Comparison of ENCODE assay signal across 19 cellular contexts in genomic region chr7:117283371-117283770, GRCh38. TPM values are rescaled to one million over a fixed set of nuclear protein-coding genes. Genes with fewer than 3 reads are reported as not detected.
A peak's percentile ranks its signal among the peaks of the same experiment; 100 is the strongest.
DNase-seq lines count a peak whose midpoint lies in the region; ATAC-seq and TF ChIP-seq lines count a peak whose summit lies in the region.
"Had no signal": no experiment of that assay in that cellular context is flagged by ENCODE, and none has a peak within 500 bp of the region (broad histone marks: within the 10 kb centered on the region; RNA-seq: fewer than 3 reads in every experiment).

No MANE protein-coding gene starts in this region.

- H3K36me3 ChIP-seq in PC-3 (ENCODE audit: low read depth, low read length) = no peaks in the 10 kb centered on the region
- H3K36me3 ChIP-seq in kidney epithelial cell (ENCODE audit: control insufficient read depth, insufficient read depth, low read length) = no peaks in the 10 kb centered on the region
- H3K36me3 ChIP-seq: ascending aorta; BLaER1 treated with 17β-estradiol and CSF1 and Interleukin-3, amounts not matched to agents 10 nM and 100 nM; left ventricle myocardium inferior had no signal

- no TSS peak for BruUV-seq in PC-3 (replicated peaks; lab: Mats Ljungman, UMichigan)

- H3K9me3 ChIP-seq in PC-3 (ENCODE audit: low read length) = no peaks in the 10 kb centered on the region
- H3K9me3 ChIP-seq: ascending aorta; BLaER1 treated with 17β-estradiol and CSF1 and Interleukin-3, amounts not matched to agents 10 nM and 100 nM; left ventricle myocardium inferior; psoas muscle had no signal

- ATAC-seq in PC-3 = no peak
- ATAC-seq in activated T-helper 17 cell treated with anti-CD3 and anti-CD28 coated beads, Interleukin-2, amount 50 U/mL, for 72 hours (replicated peaks) = no peak
- ATAC-seq in HG02973 (IDR thresholded peaks at IDR 0.05; ENCODE audit: unreplicated experiment) = no peak
- ATAC-seq: psoas muscle had no signal

- intact Hi-C loops in PC-3 (cut with micrococcal nuclease) = no loop called here

- POLR2A ChIA-PET in PC-3 (lab: Charles Lee; ENCODE audit: unreplicated experiment) = no interaction called here

- no peak overlapping the region for H3K27ac Mint-ChIP-seq in activated T-helper 17 cell treated with anti-CD3 and anti-CD28 coated beads, Interleukin-2, amount 50 U/mL, for 72 hours
- H3K27ac Mint-ChIP-seq: activated CD4-positive, alpha-beta memory T cell treated with anti-CD3 and anti-CD28 coated beads, Interleukin-2, amount 10 ng/mL, durations not matched to agents 7 days and 5 days; IgD-negative memory B cell; naive B cell had no signal

- no peaks in the 10 kb centered on the region for H3K9me2 ChIP-seq in PC-3 (replicated peaks; ENCODE audit: low read length)

- no peak overlapping the region for H3K9ac ChIP-seq in PC-3 (ENCODE audit: low read length)
- H3K9ac ChIP-seq: BLaER1 treated with 17β-estradiol and CSF1 and Interleukin-3, amounts not matched to agents 10 nM and 100 nM had no signal

- no peak overlapping the region for H3K4me3 Mint-ChIP-seq in activated T-helper 17 cell treated with anti-CD3 and anti-CD28 coated beads, Interleukin-2, amount 50 U/mL, for 72 hours
- H3K4me3 Mint-ChIP-seq: activated CD4-positive, alpha-beta memory T cell treated with anti-CD3 and anti-CD28 coated beads, Interleukin-2, amount 10 ng/mL, durations not matched to agents 7 days and 5 days; IgD-negative memory B cell; naive B cell had no signal

- H3K9me3 Mint-ChIP-seq in activated T-helper 17 cell treated with anti-CD3 and anti-CD28 coated beads, Interleukin-2, amount 50 U/mL, for 72 hours = no peaks in the 10 kb centered on the region
- H3K9me3 Mint-ChIP-seq: activated CD4-positive, alpha-beta memory T cell treated with anti-CD3 and anti-CD28 coated beads, Interleukin-2, amount 10 ng/mL, durations not matched to agents 7 days and 5 days; IgD-negative memory B cell had no signal

- CTCF ChIA-PET in PC-3 (lab: Charles Lee) = no interaction called here

- no peak overlapping the region for H3K4me3 ChIP-seq in PC-3 (ENCODE audit: low read length)
- H3K4me3 ChIP-seq in choroid plexus epithelial cell (ENCODE audit: low read depth, low read length) = no peak overlapping the region
- no peak overlapping the region for H3K4me3 ChIP-seq in kidney epithelial cell (ENCODE audit: low read depth, low read length)
- H3K4me3 ChIP-seq: ascending aorta; BLaER1 treated with 17β-estradiol and CSF1 and Interleukin-3, amounts not matched to agents 10 nM and 100 nM; hepatocyte; left ventricle myocardium inferior; psoas muscle had no signal

- H3K36me3 Mint-ChIP-seq in activated T-helper 17 cell treated with anti-CD3 and anti-CD28 coated beads, Interleukin-2, amount 50 U/mL, for 72 hours (ENCODE audit: low read depth) = no peaks in the 10 kb centered on the region
- H3K36me3 Mint-ChIP-seq: IgD-negative memory B cell, naive B cell had no signal

- H3K27ac ChIP-seq in PC-3 (ENCODE audit: low read length) = no peak overlapping the region
- H3K27ac ChIP-seq: ascending aorta; BLaER1 treated with 17β-estradiol and CSF1 and Interleukin-3, amounts not matched to agents 10 nM and 100 nM; hepatocyte; left ventricle myocardium inferior; psoas muscle had no signal

- no peaks in the 10 kb centered on the region for H3K79me2 ChIP-seq in PC-3 (ENCODE audit: low read length)
- H3K79me2 ChIP-seq: hepatocyte had no signal

- H3F3A ChIP-seq in PC-3 (ENCODE audit: low read length, unreplicated experiment) = no peaks in the 10 kb centered on the region

- no peak for TF ChIP-seq CTCF in PC-3 (conservative IDR thresholded peaks at IDR 0.05; ENCODE audit: low read depth, low read length)
- TF ChIP-seq CTCF in choroid plexus epithelial cell (conservative IDR thresholded peaks at IDR 0.05; ENCODE audit: low read depth, low read length) = no peak
- no peak for TF ChIP-seq CTCF in kidney epithelial cell (IDR thresholded peaks at IDR 0.05; ENCODE audit: insufficient read depth, low read length, poor library complexity, severe bottlenecking)

- H3K27me3 Mint-ChIP-seq in activated T-helper 17 cell treated with anti-CD3 and anti-CD28 coated beads, Interleukin-2, amount 50 U/mL, for 72 hours = no peaks in the 10 kb centered on the region
- H3K27me3 Mint-ChIP-seq: activated CD4-positive, alpha-beta memory T cell treated with anti-CD3 and anti-CD28 coated beads, Interleukin-2, amount 10 ng/mL, durations not matched to agents 7 days and 5 days; IgD-negative memory B cell had no signal

- H4K20me1 ChIP-seq in PC-3 (ENCODE audit: low read length) = no peaks in the 10 kb centered on the region
- H4K20me1 ChIP-seq: BLaER1 treated with 17β-estradiol and CSF1 and Interleukin-3, amounts not matched to agents 10 nM and 100 nM had no signal

- DNase-seq in COLO829 (ENCODE audit: low spot score) = peak; percentile 45
- DNase-seq in PC-3 = peak; percentile 4
- peak; percentile 62 for DNase-seq in choroid plexus epithelial cell (ENCODE audit: low read depth)
- DNase-seq in kidney epithelial cell (ENCODE audit: low read depth) = peak; percentile 45
- no peak for DNase-seq in KG1 (lab: John Stamatoyannopoulos, UW)
- no peak for DNase-seq in NCI-H510A (lab: John Stamatoyannopoulos, UW)
- DNase-seq: activated CD4-positive, alpha-beta memory T cell treated with anti-CD3 and anti-CD28 coated beads, Interleukin-2, amount 10 ng/mL, durations not matched to agents 7 days and 5 days; DMS79 treated with DMSO at 0.1 percent for 48 hours; left ventricle myocardium inferior; naive B cell; NCI-H1105 treated with DMSO at 0.1 percent for 48 hours; NCI-H345; psoas muscle had no signal

- H3K4me1 Mint-ChIP-seq in activated T-helper 17 cell treated with anti-CD3 and anti-CD28 coated beads, Interleukin-2, amount 50 U/mL, for 72 hours = no peaks in the 10 kb centered on the region
- H3K4me1 Mint-ChIP-seq: activated CD4-positive, alpha-beta memory T cell treated with anti-CD3 and anti-CD28 coated beads, Interleukin-2, amount 10 ng/mL, durations not matched to agents 7 days and 5 days; IgD-negative memory B cell; naive B cell had no signal

- H2AFZ ChIP-seq in PC-3 (ENCODE audit: low read length) = no peak overlapping the region
- H2AFZ ChIP-seq: hepatocyte had no signal

- H3K27me3 ChIP-seq in PC-3 (ENCODE audit: low read length) (no peaks in the 10 kb centered on the region), kidney epithelial cell (ENCODE audit: control insufficient read depth, insufficient read depth, low read length) (no peaks in the 10 kb centered on the region)
- H3K27me3 ChIP-seq: ascending aorta; BLaER1 treated with 17β-estradiol and CSF1 and Interleukin-3, amounts not matched to agents 10 nM and 100 nM; hepatocyte had no signal

- no peak overlapping the region for H3K4me2 ChIP-seq in PC-3 (ENCODE audit: low read length)
- H3K4me2 ChIP-seq: BLaER1 treated with 17β-estradiol and CSF1 and Interleukin-3, amounts not matched to agents 10 nM and 100 nM; hepatocyte had no signal

- H3K4me1 ChIP-seq in PC-3 (ENCODE audit: insufficient read depth, low read length) = no peaks in the 10 kb centered on the region
- H3K4me1 ChIP-seq: ascending aorta, left ventricle myocardium inferior, psoas muscle had no signal

RNA-seq across cellular contexts. Expression of gene WNT2, which starts 39.5 kb away (rescaled TPM):
- total RNA-seq in PC-3 (2014; rRNA removed) (not detected in 2 replicates), kidney epithelial cell (0.07 and 0.29 TPM in 2 replicates)
- not detected for total RNA-seq in activated T-helper 17 cell treated with anti-CD3 and anti-CD28 coated beads, Interleukin-2, amount 50 U/mL, for 72 hours
- total RNA-seq: activated CD4-positive, alpha-beta memory T cell treated with anti-CD3 and anti-CD28 coated beads, Interleukin-2, amount 10 ng/mL, durations not matched to agents 7 days and 5 days had no signal

Comparison
In these comparisons a context has a peak if more than half of its experiments do, and no peak if none do; other contexts are left out.
1. DNase-seq: peak in COLO829 (single experiment), PC-3 (single experiment), choroid plexus epithelial cell (single experiment) and kidney epithelial cell (single experiment); none in KG1 (single experiment) and NCI-H510A (single experiment).